In the genomic region with DNA sequence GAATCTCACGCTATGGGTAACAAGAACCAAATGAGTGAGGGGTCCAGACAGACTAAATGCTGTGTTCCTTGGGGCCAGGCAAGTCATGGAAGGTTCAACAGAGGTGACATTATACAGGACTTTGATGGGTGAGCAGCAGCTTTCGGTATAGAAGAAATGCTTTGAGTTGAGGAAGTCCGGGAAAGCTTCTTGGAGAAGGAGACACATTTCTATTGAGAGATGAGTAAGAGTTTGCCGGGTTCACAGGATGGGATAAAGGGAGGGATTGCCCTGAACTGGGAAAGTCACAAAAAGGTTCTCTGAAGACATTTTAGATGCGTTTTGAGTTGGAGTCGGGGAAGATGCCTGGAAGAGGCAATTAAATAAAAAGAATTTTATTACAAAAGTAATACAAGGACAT, we compare ENCODE assay signal across 8 cellular contexts. TPM values are rescaled to one million over a fixed set of nuclear protein-coding genes. Genes with fewer than 3 reads are reported as not detected.
DNase-seq lines count a peak whose midpoint lies in the region; ATAC-seq, FAIRE-seq and TF ChIP-seq lines count a peak whose summit lies in the region.

No MANE protein-coding gene starts in this region.

- dilution Hi-C loops in endothelial cell of umbilical vein (cut with MboI; ENCODE audit: extremely low pct_ligation_motif_present, low sequenced_read_pairs): no loop called here

- H3K9me3 ChIP-seq in Caco-2: no peaks in the 10 kb centered on the region
- H3K9me3 ChIP-seq in Peyer's patch: no peaks in the 10 kb centered on the region
- H3K9me3 ChIP-seq in endothelial cell of umbilical vein (replicated peaks; ENCODE audit: control insufficient read depth, insufficient read depth, low read length): no peaks in the 10 kb centered on the region
- no peaks in the 10 kb centered on the region for H3K9me3 ChIP-seq in pancreas

- H3K27me3 ChIP-seq in Caco-2 (replicated peaks; ENCODE audit: control insufficient read depth, insufficient read depth, low read length): no peaks in the 10 kb centered on the region
- H3K27me3 ChIP-seq in Peyer's patch: no peaks in the 10 kb centered on the region
- peaks cover 11 to 22% of the 10 kb centered on the region in 2 experiments for H3K27me3 ChIP-seq in endothelial cell of umbilical vein (ENCODE audit: control insufficient read depth in 2 of 2, insufficient read depth in 2 of 2, low read length in 2 of 2)
- no peaks in the 10 kb centered on the region for H3K27me3 ChIP-seq in pancreas

- in situ Hi-C loops in KBM-7 (cut with MboI; ENCODE audit: low pct_unique_long_range_greater_than_20kb, low sequenced_read_pairs): no loop called here

- TF ChIP-seq POLR2A in Peyer's patch (IDR thresholded peaks at IDR 0.05): no peak
- TF ChIP-seq POLR2A in endothelial cell of umbilical vein (IDR thresholded peaks at IDR 0.05; ENCODE audit: low read depth, low read length): no peak

- no peak for ATAC-seq in pancreas
- ATAC-seq in HG02938 (IDR thresholded peaks at IDR 0.05; ENCODE audit: unreplicated experiment): no peak
- ATAC-seq in GM21360 (IDR thresholded peaks at IDR 0.05; ENCODE audit: unreplicated experiment): no peak

- H3K27me3 Mint-ChIP-seq in Caco-2 (ENCODE audit: insufficient read depth, unreplicated experiment): peaks cover 5% of the 10 kb centered on the region

- H3K4me1 ChIP-seq in Caco-2 (no peaks in the 10 kb centered on the region), Peyer's patch (peaks cover 0 to 13% (median 9%) of the 10 kb centered on the region in 4 donors), endothelial cell of umbilical vein (ENCODE audit: control insufficient read depth, extremely low read depth, insufficient read depth, low read length) (peaks cover 10% of the 10 kb centered on the region), pancreas (peaks cover 0 to 10% (median 8%) of the 10 kb centered on the region in 3 donors)

- H3K36me3 Mint-ChIP-seq in Caco-2 (ENCODE audit: insufficient read depth, unreplicated experiment): peaks cover 8% of the 10 kb centered on the region

- POLR2A ChIA-PET in Caco-2 (lab: Charles Lee) (interaction anchor here (0.7 to 1.2 kb wide), 4 partner anchors 88 to 1779 kb away, joined by 3 read pairs; a partner anchor contains a TSS), endothelial cell of umbilical vein (lab: Charles Lee) (interaction anchor here (1.0 kb wide), 1 partner anchor 183 kb away, joined by 3 read pairs; no protein-coding TSS in a partner anchor)

- H3K4me3 ChIP-seq in Caco-2 (ENCODE audit: low read depth, low read length) (peak overlapping the region; percentile 40), Peyer's patch (peak overlapping the region; percentile 53 to 73 (median 61)), endothelial cell of umbilical vein (replicated peaks in 1 of 3; ENCODE audit: insufficient read depth in 1 of 3, low read depth in 1 of 3, low read length in 3 of 3) (peak overlapping the region in 2 of 3 experiments; percentile 55 to 64), pancreas (peak overlapping the region; percentile 41 to 85 (median 73))

- H3K27ac Mint-ChIP-seq in Caco-2 (ENCODE audit: unreplicated experiment): peak overlapping the region; percentile 66

- 43 to 48% methylated on average over 6 of the region's 6 CpGs for WGBS in pancreas, 2 donors

- H3K27ac ChIP-seq in Peyer's patch (peak overlapping the region in 1 of 4 donors; percentile 65), endothelial cell of umbilical vein (ENCODE audit: insufficient read depth, low read depth, low read length) (no peak overlapping the region), pancreas (no peak overlapping the region)

- H3K9me3 Mint-ChIP-seq in Caco-2 (ENCODE audit: unreplicated experiment): no peaks in the 10 kb centered on the region

- H3K36me3 ChIP-seq in Caco-2 (ENCODE audit: control insufficient read depth, insufficient read depth, low read length): no peaks in the 10 kb centered on the region
- H3K36me3 ChIP-seq in Peyer's patch: no peaks in the 10 kb centered on the region
- H3K36me3 ChIP-seq in endothelial cell of umbilical vein (ENCODE audit: control insufficient read depth in 2 of 2, extremely low read depth in 1 of 2, insufficient read depth in 2 of 2, low read length in 2 of 2): no peaks in the 10 kb centered on the region
- H3K36me3 ChIP-seq in pancreas: no peaks in the 10 kb centered on the region

- peaks cover 6% of the 10 kb centered on the region for H3K4me1 Mint-ChIP-seq in Caco-2 (ENCODE audit: low read depth, unreplicated experiment)

- TF ChIP-seq CTCF in Caco-2 (IDR thresholded peaks at IDR 0.05; ENCODE audit: insufficient read depth in 1 of 2, low read depth in 1 of 2, low read length in 1 of 2, severe bottlenecking in 1 of 2, unreplicated experiment in 1 of 2): no peak
- TF ChIP-seq CTCF in Peyer's patch (IDR thresholded peaks at IDR 0.05): no peak
- no peak for TF ChIP-seq CTCF in endothelial cell of umbilical vein (IDR thresholded peaks at IDR 0.05; ENCODE audit: extremely low read depth in 1 of 2, insufficient read depth in 1 of 2, low read depth in 1 of 2, low read length in 2 of 2)
- no peak for TF ChIP-seq CTCF in pancreas (IDR thresholded peaks at IDR 0.05)

- peak overlapping the region; percentile 99 for H2AFZ ChIP-seq in endothelial cell of umbilical vein (ENCODE audit: low read depth, low read length)

- DNase-seq in Caco-2 (no peak), Peyer's patch (no peak), endothelial cell of umbilical vein (ENCODE audit: low read depth, low spot score) (no peak), pancreas (no peak), NCI-H2029 treated with DMSO at 0.1 percent for 48 hours (lab: John Stamatoyannopoulos, UW) (no peak), KBM-7 (no peak)

- TSS peak; percentile 88 for BruUV-seq in Caco-2 (replicated peaks; lab: Mats Ljungman, UMichigan)
- BruUV-seq in endothelial cell of umbilical vein (replicated peaks; lab: Mats Ljungman, UMichigan): TSS peak; percentile 28

- intact Hi-C loops in Caco-2 (cut with micrococcal nuclease; ENCODE audit: unreplicated experiment): loop anchor here (10.0 kb wide), 1 partner anchor 146 kb away; no protein-coding TSS in a partner anchor
- intact Hi-C loops in endothelial cell of umbilical vein (cut with micrococcal nuclease): loop anchor here (5.0 kb wide), 1 partner anchor 263 kb away; a partner anchor contains a TSS
- intact Hi-C loops in pancreas (cut with DNase I): no loop called here

- peak overlapping the region; percentile 88 for H3K4me2 ChIP-seq in endothelial cell of umbilical vein (ENCODE audit: insufficient read depth, low read length)

- H3K9ac ChIP-seq in endothelial cell of umbilical vein (replicated peaks; ENCODE audit: extremely low read depth, insufficient read depth, low read length): no peak overlapping the region

- H4K20me1 ChIP-seq in endothelial cell of umbilical vein (replicated peaks; ENCODE audit: control insufficient read depth, extremely low read depth, insufficient read depth, low read length): no peaks in the 10 kb centered on the region

- no peaks in the 10 kb centered on the region for H3K79me2 ChIP-seq in endothelial cell of umbilical vein (ENCODE audit: control insufficient read depth, insufficient read depth, low read length)

- FAIRE-seq in endothelial cell of umbilical vein (lab: Jason Lieb, UNC): no peak
- no peak for FAIRE-seq in pancreas (lab: Jason Lieb, UNC)

- no peaks in the 10 kb centered on the region for H3K9me1 ChIP-seq in endothelial cell of umbilical vein (replicated peaks; ENCODE audit: control insufficient read depth, extremely low read depth, insufficient read depth, low read length)

- peak overlapping the region; percentile 66 for H3K4me3 Mint-ChIP-seq in Caco-2 (ENCODE audit: unreplicated experiment)

- CTCF ChIA-PET in Caco-2 (lab: Charles Lee) (interaction anchor here (1.7 kb wide), 1 partner anchor 73 kb away, joined by 5 read pairs; no protein-coding TSS in a partner anchor), endothelial cell of umbilical vein (lab: Charles Lee) (interaction anchor here (0.5 to 3.2 kb wide), 5 partner anchors 146 to 560 kb away, joined by 3 to 17 read pairs (median 4); no protein-coding TSS in a partner anchor)

TF ChIP-seq in endothelial cell of umbilical vein, 7 proteins besides CTCF, POLR2A, EP300 and RAD21:
- TF ChIP-seq POLR2AphosphoS5 (IDR thresholded peaks at IDR 0.05; ENCODE audit: insufficient read depth, low read depth, low read length) (no peak), FOS (IDR thresholded peaks at IDR 0.05; ENCODE audit: borderline replicate concordance, insufficient read depth, low read length) (no peak), GATA2 (IDR thresholded peaks at IDR 0.05; ENCODE audit: insufficient read depth, insufficient read length, low read depth, low read length) (no peak)

RNA-seq across cellular contexts. Expression of a gene that starts 0.6 kb away (rescaled TPM):
- total RNA-seq in Caco-2 (2022) (1.5 and 2.3 TPM in 2 replicates), Peyer's patch (10 to 100 TPM in 1 of 4 donors, 1 to 10 TPM in 2, under 1 TPM in 1; 0.95 to 26.4 (median 2.2) TPM), endothelial cell of umbilical vein (0.76 and 0.91 TPM in 2 replicates), pancreas (1 to 10 TPM; 1.2 to 3.8 (median 2.1) TPM)
- polyA plus RNA-seq in endothelial cell of umbilical vein (1.3 and 1.4 TPM in 2 replicates), pancreas (1 to 10 TPM; 2.4 to 5.0 TPM)
- 0.46 and 0.93 TPM in 2 replicates for polyA plus RNA-seq in endothelial cell of umbilical vein (2011; cell fraction: cytosol; rRNA removed)
- polyA plus RNA-seq in endothelial cell of umbilical vein (2011; cell fraction: nucleus; rRNA removed): 2.9 and 3.1 TPM in 2 replicates
- 1.8 and 2.2 TPM in 2 replicates for polyA plus RNA-seq in endothelial cell of umbilical vein (2012)
- polyA minus RNA-seq in endothelial cell of umbilical vein: 4.3 and 6.6 TPM in 2 replicates
- not detected for polyA minus RNA-seq in endothelial cell of umbilical vein (2011; cell fraction: cytosol; rRNA and poly(A)+ RNA removed)
- polyA minus RNA-seq in endothelial cell of umbilical vein (2011; cell fraction: nucleus; rRNA and poly(A)+ RNA removed): 1.2 and 1.5 TPM in 2 replicates

RNA-seq across cellular contexts. Expression of a gene that starts 43.7 kb away (rescaled TPM):
- total RNA-seq in Caco-2 (2022) (127 and 139 TPM in 2 replicates), Peyer's patch (100 to 1,000 TPM; 273 to 366 (median 293) TPM), endothelial cell of umbilical vein (131 and 134 TPM in 2 replicates), pancreas (10 to 100 TPM; 42.6 to 78.7 (median 61.4) TPM)
- polyA plus RNA-seq in endothelial cell of umbilical vein (71.4 and 107 TPM in 2 replicates), pancreas (10 to 100 TPM; 40.5 to 64.4 TPM)
- polyA plus RNA-seq in endothelial cell of umbilical vein (2011; cell fraction: cytosol; rRNA removed): 180 and 198 TPM in 2 replicates
- 129 and 207 TPM in 2 replicates for polyA plus RNA-seq in endothelial cell of umbilical vein (2011; cell fraction: nucleus; rRNA removed)
- 115 and 131 TPM in 2 replicates for polyA plus RNA-seq in endothelial cell of umbilical vein (2012)
- polyA minus RNA-seq in endothelial cell of umbilical vein: 48.3 and 61.9 TPM in 2 replicates
- 106 TPM for polyA minus RNA-seq in endothelial cell of umbilical vein (2011; cell fraction: cytosol; rRNA and poly(A)+ RNA removed)
- polyA minus RNA-seq in endothelial cell of umbilical vein (2011; cell fraction: nucleus; rRNA and poly(A)+ RNA removed): 50.1 and 83.7 TPM in 2 replicates

Comparison
In these comparisons a context has a peak if more than half of its experiments do, and no peak if none do; other contexts are left out.
1. intact Hi-C loops: an anchor here in Caco-2 (10.0 kb wide) and endothelial cell of umbilical vein (5.0 kb wide); none called in pancreas.